ENCODE assay signal across 7 cellular contexts in the genomic region with DNA sequence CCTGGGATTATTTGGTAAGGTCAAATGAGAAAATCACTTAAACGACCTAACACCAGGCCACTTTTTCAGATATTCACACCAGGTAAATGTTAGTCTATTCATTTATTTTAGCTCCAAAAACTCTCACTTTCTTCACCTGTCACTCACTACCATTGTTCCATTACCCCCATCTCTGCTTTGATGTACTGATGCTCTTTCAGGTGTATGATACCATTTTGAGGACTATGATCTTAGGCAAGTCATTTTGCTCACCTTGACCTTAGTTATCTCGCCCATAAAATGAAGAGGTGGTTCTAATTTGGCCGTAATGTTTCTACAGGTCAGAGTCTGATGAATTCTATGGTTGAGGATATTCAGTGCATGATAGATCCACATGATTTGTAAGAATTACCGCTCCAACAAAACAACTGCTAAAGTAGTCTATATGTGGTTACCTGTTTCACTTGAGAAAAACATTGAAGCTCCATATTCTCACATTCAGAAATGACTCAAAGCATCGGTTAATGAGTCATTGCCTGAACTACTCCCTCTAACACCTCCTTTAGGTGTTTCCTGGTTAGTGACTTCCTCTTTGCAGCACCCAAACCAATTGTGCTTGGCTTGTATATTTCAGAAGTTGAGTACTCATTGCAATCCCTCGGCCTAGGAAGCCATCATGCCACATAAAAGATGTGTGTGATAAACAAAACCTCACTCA. TPM values are rescaled to one million over a fixed set of nuclear protein-coding genes. Genes with fewer than 3 reads are reported as not detected.
DNase-seq lines count a peak whose midpoint lies in the region; ATAC-seq and TF ChIP-seq lines count a peak whose summit lies in the region.

No MANE protein-coding gene starts in this region.

- H3K9me3 Mint-ChIP-seq in glutamatergic neuron (ENCODE audit: unreplicated experiment) = no peaks in the 10 kb centered on the region

- H3K4me3 ChIP-seq in epithelial cell of esophagus (ENCODE audit: low read length) (no peak overlapping the region), suprapubic skin (no peak overlapping the region)

- no peaks in the 10 kb centered on the region for H3K36me3 Mint-ChIP-seq in glutamatergic neuron (ENCODE audit: unreplicated experiment)

- H3K36me3 ChIP-seq in suprapubic skin = no peaks in the 10 kb centered on the region

- TF ChIP-seq POLR2A in suprapubic skin (IDR thresholded peaks at IDR 0.05) = no peak

- no peaks in the 10 kb centered on the region for H3K9me3 ChIP-seq in suprapubic skin

- no peak for TF ChIP-seq EP300 in suprapubic skin (IDR thresholded peaks at IDR 0.05)

- no peaks in the 10 kb centered on the region for H3K27me3 Mint-ChIP-seq in glutamatergic neuron (ENCODE audit: unreplicated experiment)

- H3K4me1 Mint-ChIP-seq in glutamatergic neuron (ENCODE audit: low read depth, unreplicated experiment) = no peaks in the 10 kb centered on the region

- ATAC-seq in GM19351 (IDR thresholded peaks at IDR 0.05; ENCODE audit: unreplicated experiment) = peak; percentile 99
- ATAC-seq in HG03103 (IDR thresholded peaks at IDR 0.05; ENCODE audit: low read depth, unreplicated experiment) = peak; percentile 97

- H3K27ac ChIP-seq in suprapubic skin = no peak overlapping the region

- DNase-seq in T-helper 1 cell (peak in 4 of 5 donors; percentile 20 to 97 (median 30)), epithelial cell of esophagus (ENCODE audit: low read depth) (peak; percentile 93), suprapubic skin (ENCODE audit: low spot score in 2 of 2) (no peak), glutamatergic neuron (no peak), occipital lobe (lab: John Stamatoyannopoulos, UW) (no peak)

- TF ChIP-seq CTCF in epithelial cell of esophagus (IDR thresholded peaks at IDR 0.05; ENCODE audit: insufficient read depth, low read depth, low read length, missing control alignments) (peak; percentile 41), suprapubic skin (IDR thresholded peaks at IDR 0.05) (no peak), glutamatergic neuron (IDR thresholded peaks at IDR 0.05; ENCODE audit: partially characterized antibody, unreplicated experiment) (no peak)

- H3K4me1 ChIP-seq in suprapubic skin = peaks cover 4% of the 10 kb centered on the region

- WGBS in suprapubic skin = 85% methylated on average over 6 of the region's 6 CpGs

- no peak overlapping the region for H3K27ac Mint-ChIP-seq in glutamatergic neuron (ENCODE audit: unreplicated experiment)

- H3K27me3 ChIP-seq in suprapubic skin = no peaks in the 10 kb centered on the region

- H3K4me3 Mint-ChIP-seq in glutamatergic neuron (ENCODE audit: unreplicated experiment) = no peak overlapping the region

RNA-seq across cellular contexts. Expression of a gene that starts 4.5 kb away (rescaled TPM):
- total RNA-seq in suprapubic skin (under 1 TPM in 2 of 4 donors, not detected in 2; 0.21 to 0.32 TPM), glutamatergic neuron (ENCODE audit: unreplicated experiment) (not detected), occipital lobe (0.94 TPM)

RNA-seq across cellular contexts. Expression of a gene that starts 41.6 kb away (rescaled TPM):
- total RNA-seq in suprapubic skin = 100 to 1,000 TPM in 3 of 4 donors, 10 to 100 TPM in 1; 88.2 to 203 (median 117) TPM
- total RNA-seq in glutamatergic neuron (ENCODE audit: unreplicated experiment) = 1.4 TPM
- total RNA-seq in occipital lobe = 91.2 TPM

Comparison
In these comparisons a context has a peak if more than half of its experiments do, and no peak if none do; other contexts are left out.
1. DNase-seq: peak in T-helper 1 cell (4 of 5) and epithelial cell of esophagus (single experiment); none in suprapubic skin (0 of 2), glutamatergic neuron (single experiment) and occipital lobe (single experiment).
2. RNA of a gene that starts 41.6 kb away (total RNA-seq): 88.2 to 203 TPM in suprapubic skin and 91.2 TPM in occipital lobe (single experiment); 1.4 TPM in glutamatergic neuron (single experiment); every median in the first group is over 10 times any median in the second.